ENCODE assay signal across 37 cellular contexts in genomic region chr5:176432707-176433106, GRCh38. TPM values are rescaled to one million over a fixed set of nuclear protein-coding genes. Genes with fewer than 3 reads are reported as not detected.
"Had no signal": no experiment of that assay in that cellular context is flagged by ENCODE, and none has a peak within 500 bp of the region (broad histone marks: within the 10 kb centered on the region; RNA-seq: fewer than 3 reads in every experiment).

No MANE protein-coding gene starts in this region.

- H3K36me3 Mint-ChIP-seq: activated CD4-positive, alpha-beta memory T cell treated with anti-CD3 and anti-CD28 coated beads for 36 hours; activated naive CD4-positive, alpha-beta T cell treated with anti-CD3 and anti-CD28 coated beads, Interleukin-2, amount 10 ng/mL, durations not matched to agents 7 days and 5 days; activated naive CD8-positive, alpha-beta T cell; brain had no signal

- ATAC-seq: activated naive CD8-positive, alpha-beta T cell treated with anti-CD3 and anti-CD28 coated beads, Interleukin-2, amount 50 U/mL, for 24 hours; activated T-cell treated with anti-CD3 and anti-CD28 coated beads, Interleukin-2, amount 50 U/mL, for 4 hours; activated T-cell treated with anti-CD3 and anti-CD28 coated beads, Interleukin-2, amount 50 U/mL, for 72 hours had no signal

- H3K36me3 ChIP-seq: ascending aorta, cardiac muscle cell had no signal

- H3K27me3 Mint-ChIP-seq: activated CD4-positive, alpha-beta memory T cell treated with anti-CD3 and anti-CD28 coated beads for 36 hours; activated naive CD8-positive, alpha-beta T cell; central memory CD8-positive, alpha-beta T cell had no signal

- DNase-seq: activated B cell treated with CpG ODN at 0.5 μM for 24 hours; activated CD4-positive, alpha-beta memory T cell treated with anti-CD3 and anti-CD28 coated beads for 36 hours; activated CD4-positive, alpha-beta T cell treated with anti-CD3 and anti-CD28 coated beads for 4 hours; activated CD4-positive, alpha-beta T cell treated with anti-CD3 and anti-CD28 coated beads, Interleukin-2, amount 10 ng/mL, durations not matched to agents 24 days and 14 days; activated CD4-positive, alpha-beta T cell treated with anti-CD3 and anti-CD28 coated beads, Interleukin-2, amount 50 U/mL, for 1 hour; activated CD4-positive, alpha-beta T cell treated with anti-CD3 and anti-CD28 coated beads, Interleukin-2, amount 50 U/mL, for 4 hours; activated CD4-positive, CD25-positive, alpha-beta regulatory T cell treated with anti-CD3 and anti-CD28 coated beads, Interleukin-2, amount 50 U/mL, for 72 hours; activated CD8-positive, alpha-beta memory T cell treated with anti-CD3 and anti-CD28 coated beads, Interleukin-2, amount 50 U/mL, for 4 hours; activated effector memory CD4-positive, alpha-beta T cell treated with Interleukin-2 at 50 U/mL for 16 hours; activated gamma-delta T cell; activated naive CD4-positive, alpha-beta T cell treated with anti-CD3 and anti-CD28 coated beads, Interleukin-2, amount 10 ng/mL, durations not matched to agents 7 days and 5 days; activated naive CD4-positive, alpha-beta T cell treated with Interleukin-2 at 50 U/mL for 16 hours; activated naive CD8-positive, alpha-beta T cell treated with anti-CD3 and anti-CD28 coated beads, Interleukin-2, amount 10 ng/mL, durations not matched to agents 7 days and 5 days; activated naive CD8-positive, alpha-beta T cell treated with anti-CD3 and anti-CD28 coated beads, Interleukin-2, amount 50 U/mL, for 24 hours; activated T-cell treated with anti-CD3 and anti-CD28 coated beads for 4 hours; activated T-cell treated with anti-CD3 and anti-CD28 coated beads, Interleukin-2, amount 50 U/mL, for 1 hour; activated T-cell treated with anti-CD3 and anti-CD28 coated beads, Interleukin-2, amount 50 U/mL, for 4 hours; activated T-cell treated with anti-CD3 and anti-CD28 coated beads, Interleukin-2, amount 50 U/mL, for 72 hours; amygdala; anterior cingulate cortex; caudate nucleus; cerebellar nuclear complex; SW 1271; T-helper 1 cell; T-helper 2 cell; T-helper 9 cell had no signal

- FAIRE-seq: bronchial epithelial cell, TTC549 had no signal

- H3K27ac Mint-ChIP-seq: activated B cell treated with CpG ODN at 0.5 μM for 24 hours; activated CD4-positive, alpha-beta memory T cell treated with anti-CD3 and anti-CD28 coated beads for 36 hours; activated CD4-positive, alpha-beta T cell treated with anti-CD3 and anti-CD28 coated beads, Interleukin-2, amount 10 ng/mL, durations not matched to agents 24 days and 14 days; activated naive CD4-positive, alpha-beta T cell treated with anti-CD3 and anti-CD28 coated beads, Interleukin-2, amount 10 ng/mL, durations not matched to agents 7 days and 5 days; activated naive CD8-positive, alpha-beta T cell; activated naive CD8-positive, alpha-beta T cell treated with anti-CD3 and anti-CD28 coated beads, Interleukin-2, amount 10 ng/mL, durations not matched to agents 7 days and 5 days; activated naive CD8-positive, alpha-beta T cell treated with anti-CD3 and anti-CD28 coated beads, Interleukin-2, amount 50 U/mL, for 24 hours; activated T-cell treated with anti-CD3 and anti-CD28 coated beads, Interleukin-2, amount 50 U/mL, for 72 hours; activated T-helper 2 cell treated with anti-CD3 and anti-CD28 coated beads, Interferon-gamma antibody, Interleukin-2, Interleukin-4, amounts not matched to agents 10 μg/mL and 5 μg/mL and 100 μg/mL, durations not matched to agents 14 hours and 24 hours and 36 hours; brain; T-helper 1 cell treated with Interleukin-12 subunit alpha and Interleukin-12 subunit beta and Interleukin-4 antibody, amounts not matched to agents 30 μg/mL and 1 μg/mL, for 36 hours; T-helper 2 cell treated with Interferon-gamma antibody and Interleukin-4, amounts not matched to agents 5 μg/mL and 100 μg/mL, for 36 hours had no signal

- H3K4me3 ChIP-seq: ascending aorta, cardiac muscle cell had no signal

- H3K4me1 Mint-ChIP-seq: brain had no signal

- H3K9me3 Mint-ChIP-seq: activated B cell treated with CpG ODN at 0.5 μM for 24 hours; activated CD4-positive, alpha-beta memory T cell treated with anti-CD3 and anti-CD28 coated beads for 36 hours; activated naive CD8-positive, alpha-beta T cell treated with anti-CD3 and anti-CD28 coated beads, Interleukin-2, amount 50 U/mL, for 24 hours; activated T-cell treated with anti-CD3 and anti-CD28 coated beads, Interleukin-2, amount 50 U/mL, for 4 hours; activated T-cell treated with anti-CD3 and anti-CD28 coated beads, Interleukin-2, amount 50 U/mL, for 72 hours; activated T-helper 2 cell treated with anti-CD3 and anti-CD28 coated beads, Interferon-gamma antibody, Interleukin-2, Interleukin-4, amounts not matched to agents 10 μg/mL and 5 μg/mL and 100 μg/mL, durations not matched to agents 14 hours and 24 hours and 36 hours; central memory CD8-positive, alpha-beta T cell; T-helper 1 cell treated with Interleukin-12 subunit alpha and Interleukin-12 subunit beta and Interleukin-4 antibody, amounts not matched to agents 30 μg/mL and 1 μg/mL, for 36 hours; T-helper 2 cell treated with Interferon-gamma antibody and Interleukin-4, amounts not matched to agents 5 μg/mL and 100 μg/mL, for 36 hours had no signal

- H3K9me3 ChIP-seq: ascending aorta had no signal

- H3K27me3 ChIP-seq: ascending aorta, cardiac muscle cell had no signal

- H3K4me3 Mint-ChIP-seq: activated B cell treated with CpG ODN at 0.5 μM for 24 hours; activated CD4-positive, alpha-beta memory T cell treated with anti-CD3 and anti-CD28 coated beads for 36 hours; activated CD4-positive, alpha-beta T cell treated with anti-CD3 and anti-CD28 coated beads, Interleukin-2, amount 10 ng/mL, durations not matched to agents 24 days and 14 days; activated naive CD4-positive, alpha-beta T cell treated with anti-CD3 and anti-CD28 coated beads, Interleukin-2, amount 10 ng/mL, durations not matched to agents 7 days and 5 days; activated naive CD8-positive, alpha-beta T cell; activated naive CD8-positive, alpha-beta T cell treated with anti-CD3 and anti-CD28 coated beads, Interleukin-2, amount 10 ng/mL, durations not matched to agents 7 days and 5 days; activated naive CD8-positive, alpha-beta T cell treated with anti-CD3 and anti-CD28 coated beads, Interleukin-2, amount 50 U/mL, for 24 hours; activated T-cell treated with anti-CD3 and anti-CD28 coated beads, Interleukin-2, amount 50 U/mL, for 4 hours; activated T-cell treated with anti-CD3 and anti-CD28 coated beads, Interleukin-2, amount 50 U/mL, for 72 hours; brain; central memory CD8-positive, alpha-beta T cell; T-helper 1 cell treated with Interleukin-12 subunit alpha and Interleukin-12 subunit beta and Interleukin-4 antibody, amounts not matched to agents 30 μg/mL and 1 μg/mL, for 36 hours; T-helper 2 cell treated with Interferon-gamma antibody and Interleukin-4, amounts not matched to agents 5 μg/mL and 100 μg/mL, for 36 hours had no signal

- H3K27ac ChIP-seq: ascending aorta, cardiac muscle cell, VCaP had no signal

- H3K4me1 ChIP-seq: ascending aorta had no signal

RNA-seq across cellular contexts. Expression of gene NOP16, which starts 44.3 kb away (rescaled TPM):
- total RNA-seq: ascending aorta had no signal
